30 cellular contexts compared by ENCODE assay signal in genomic region chr3:69189487-69189886, GRCh38.
"Had no signal": no experiment of that assay in that cellular context is flagged by ENCODE, and none has a peak within 500 bp of the region (broad histone marks: within the 10 kb centered on the region; RNA-seq: fewer than 3 reads in every experiment).

No MANE protein-coding gene starts in this region.

- H3K4me3 ChIP-seq: dorsolateral prefrontal cortex, heart left ventricle, psoas muscle, sigmoid colon, stomach, thyroid gland, upper lobe of right lung had no signal

- H3K4me1 ChIP-seq: heart left ventricle, parathyroid adenoma, psoas muscle, sigmoid colon, stomach, thyroid gland, upper lobe of right lung had no signal

- H3K36me3 Mint-ChIP-seq: naive thymus-derived CD8-positive, alpha-beta T cell; stimulated activated naive B cell treated with anti-CD40 and anti-IgM and Interleukin-4, amounts not matched to agents 10 μg/mL and 1 μg/mL and 100 μg/mL, for 72 hours had no signal

- FAIRE-seq: kidney, small intestine had no signal

- H3K4me3 Mint-ChIP-seq: activated CD4-positive, alpha-beta memory T cell treated with anti-CD3 and anti-CD28 coated beads, Interleukin-2, amount 10 ng/mL, durations not matched to agents 7 days and 5 days; activated CD4-positive, alpha-beta T cell treated with anti-CD3 and anti-CD28 coated beads, Interleukin-2, amount 10 ng/mL, durations not matched to agents 7 days and 5 days; activated T-cell treated with anti-CD3 and anti-CD28 coated beads, Interleukin-2, amount 50 U/mL, for 24 hours; effector memory CD8-positive, alpha-beta T cell; immature natural killer cell; naive thymus-derived CD8-positive, alpha-beta T cell; neural crest cell; stimulated activated naive B cell treated with anti-CD40 and anti-IgM and Interleukin-4, amounts not matched to agents 10 μg/mL and 1 μg/mL and 100 μg/mL, for 72 hours; T-helper 17 cell had no signal

- H3K79me2 ChIP-seq: parathyroid adenoma had no signal

- DNase-seq: activated CD4-positive, alpha-beta memory T cell treated with anti-CD3 and anti-CD28 coated beads, Interleukin-2, amount 10 ng/mL, durations not matched to agents 7 days and 5 days; activated CD4-positive, alpha-beta T cell treated with anti-CD3 and anti-CD28 coated beads for 1 hour; activated CD4-positive, alpha-beta T cell treated with anti-CD3 and anti-CD28 coated beads, Interleukin-2, amount 10 ng/mL, durations not matched to agents 7 days and 5 days; activated CD8-positive, alpha-beta memory T cell treated with anti-CD3 and anti-CD28 coated beads, Interleukin-2, amount 50 U/mL, for 48 hours; activated gamma-delta T cell treated with Interleukin-2 at 50 U/mL for 16 hours; activated naive CD4-positive, alpha-beta T cell treated with anti-CD3 and anti-CD28 coated beads, Interleukin-2, amount 50 U/mL, for 16 hours; activated T-cell treated with anti-CD3 and anti-CD28 coated beads, Interleukin-2, amount 50 U/mL, for 24 hours; amygdala; dorsolateral prefrontal cortex; effector memory CD8-positive, alpha-beta T cell; heart left ventricle; hypothalamus; immature natural killer cell; kidney; naive thymus-derived CD8-positive, alpha-beta T cell; nucleus accumbens; psoas muscle; sigmoid colon; small intestine; stimulated activated CD4-positive, alpha-beta T cell treated with anti-CD3 and anti-CD28 coated beads, Interleukin-4, amount 100 ng/mL, for 24 hours; stimulated activated CD8-positive, alpha-beta memory T cell treated with anti-CD3 and anti-CD28 coated beads, Interleukin-4, amount 100 ng/mL, for 48 hours; stimulated activated naive B cell treated with anti-CD40 and anti-IgM and Interleukin-4, amounts not matched to agents 10 μg/mL and 1 μg/mL and 100 μg/mL, for 72 hours; stomach; T-helper 17 cell; T1000; thyroid gland; upper lobe of right lung; WERI-Rb-1 had no signal

- H2AFZ ChIP-seq: parathyroid adenoma had no signal

- H3K27ac ChIP-seq: heart left ventricle, parathyroid adenoma, psoas muscle, sigmoid colon, stomach, thyroid gland, upper lobe of right lung, WERI-Rb-1 had no signal

- H3K27ac Mint-ChIP-seq: activated CD4-positive, alpha-beta memory T cell treated with anti-CD3 and anti-CD28 coated beads, Interleukin-2, amount 10 ng/mL, durations not matched to agents 7 days and 5 days; activated CD4-positive, alpha-beta T cell treated with anti-CD3 and anti-CD28 coated beads, Interleukin-2, amount 10 ng/mL, durations not matched to agents 7 days and 5 days; activated T-cell treated with anti-CD3 and anti-CD28 coated beads, Interleukin-2, amount 50 U/mL, for 24 hours; effector memory CD8-positive, alpha-beta T cell; immature natural killer cell; naive thymus-derived CD8-positive, alpha-beta T cell; stimulated activated naive B cell treated with anti-CD40 and anti-IgM and Interleukin-4, amounts not matched to agents 10 μg/mL and 1 μg/mL and 100 μg/mL, for 72 hours; T-helper 17 cell had no signal

- H3K4me1 Mint-ChIP-seq: immature natural killer cell; naive thymus-derived CD8-positive, alpha-beta T cell; neural crest cell; stimulated activated naive B cell treated with anti-CD40 and anti-IgM and Interleukin-4, amounts not matched to agents 10 μg/mL and 1 μg/mL and 100 μg/mL, for 72 hours; T-helper 17 cell had no signal

- ATAC-seq: effector memory CD8-positive, alpha-beta T cell; heart left ventricle; naive thymus-derived CD8-positive, alpha-beta T cell; psoas muscle; stimulated activated naive B cell treated with anti-CD40 and anti-IgM and Interleukin-4, amounts not matched to agents 10 μg/mL and 1 μg/mL and 100 μg/mL, for 72 hours; T-helper 17 cell; upper lobe of right lung had no signal

- H3K9ac ChIP-seq: parathyroid adenoma had no signal

- H3K27me3 ChIP-seq: dorsolateral prefrontal cortex, heart left ventricle, sigmoid colon, stomach, thyroid gland, upper lobe of right lung had no signal

- H3K9me3 Mint-ChIP-seq: activated CD4-positive, alpha-beta memory T cell treated with anti-CD3 and anti-CD28 coated beads, Interleukin-2, amount 10 ng/mL, durations not matched to agents 7 days and 5 days; activated CD4-positive, alpha-beta T cell treated with anti-CD3 and anti-CD28 coated beads, Interleukin-2, amount 10 ng/mL, durations not matched to agents 7 days and 5 days; activated T-cell treated with anti-CD3 and anti-CD28 coated beads, Interleukin-2, amount 50 U/mL, for 24 hours; effector memory CD8-positive, alpha-beta T cell; immature natural killer cell; naive thymus-derived CD8-positive, alpha-beta T cell; neural crest cell; stimulated activated naive B cell treated with anti-CD40 and anti-IgM and Interleukin-4, amounts not matched to agents 10 μg/mL and 1 μg/mL and 100 μg/mL, for 72 hours had no signal

- H3K9me3 ChIP-seq: heart left ventricle, psoas muscle, sigmoid colon, stomach, thyroid gland, upper lobe of right lung had no signal

- H3K27me3 Mint-ChIP-seq: activated CD4-positive, alpha-beta memory T cell treated with anti-CD3 and anti-CD28 coated beads, Interleukin-2, amount 10 ng/mL, durations not matched to agents 7 days and 5 days; activated CD4-positive, alpha-beta T cell treated with anti-CD3 and anti-CD28 coated beads, Interleukin-2, amount 10 ng/mL, durations not matched to agents 7 days and 5 days; activated T-cell treated with anti-CD3 and anti-CD28 coated beads, Interleukin-2, amount 50 U/mL, for 24 hours; effector memory CD8-positive, alpha-beta T cell; naive thymus-derived CD8-positive, alpha-beta T cell; stimulated activated naive B cell treated with anti-CD40 and anti-IgM and Interleukin-4, amounts not matched to agents 10 μg/mL and 1 μg/mL and 100 μg/mL, for 72 hours; T-helper 17 cell had no signal

- H3K36me3 ChIP-seq: WERI-Rb-1 had no signal
